8 cellular contexts compared by ENCODE assay signal in the genomic region with DNA sequence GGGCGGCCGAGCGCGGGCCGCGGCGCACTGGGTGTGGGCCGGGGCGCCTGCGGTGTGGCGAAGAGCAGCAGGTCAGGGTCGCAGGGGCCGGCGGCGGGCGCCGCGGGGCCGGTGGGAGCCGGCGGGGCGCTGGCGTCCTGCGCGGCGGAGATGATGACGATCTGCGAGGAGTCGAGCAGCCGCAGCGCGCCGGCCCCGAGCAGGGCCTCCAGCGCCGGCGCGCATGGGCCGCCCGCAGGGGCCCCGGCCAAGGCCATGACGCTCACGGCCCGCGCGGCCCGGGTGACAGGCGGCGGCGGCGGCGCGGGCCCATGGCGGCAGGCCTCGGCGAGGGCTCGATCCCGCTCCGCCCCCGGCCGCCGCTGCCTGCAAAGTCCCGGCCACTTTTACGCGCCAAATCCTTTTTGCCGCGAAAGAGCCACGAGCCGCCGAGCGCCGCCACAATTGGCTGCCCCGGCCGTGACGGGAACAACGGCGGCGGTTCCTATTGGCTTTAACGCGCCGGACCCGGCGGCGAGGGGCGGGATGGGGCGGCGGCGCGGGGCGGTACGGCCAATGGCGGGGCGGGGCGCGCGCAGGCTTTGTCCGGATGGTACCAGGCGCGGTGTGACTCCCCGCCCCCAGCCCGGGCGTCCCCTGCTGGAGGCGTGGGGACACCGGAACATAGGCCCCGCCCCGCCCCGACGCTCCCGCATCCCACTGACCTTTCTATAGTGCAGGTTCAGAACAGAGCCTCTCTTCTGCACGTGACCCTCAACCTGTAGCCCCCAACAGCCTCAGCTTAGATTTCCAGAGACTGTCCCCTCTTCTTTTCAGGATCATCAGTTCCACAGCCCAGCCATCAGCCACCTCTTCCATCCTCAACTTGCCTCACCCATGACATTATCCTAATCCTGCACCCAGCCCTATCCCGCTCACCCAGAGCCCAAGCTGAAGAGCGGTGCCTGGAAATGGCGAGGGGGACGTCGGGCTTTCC. TPM values are rescaled to one million over a fixed set of nuclear protein-coding genes. Genes with fewer than 3 reads are reported as not detected.
DNase-seq lines count a peak whose midpoint lies in the region; ATAC-seq and TF ChIP-seq lines count a peak whose summit lies in the region.

A gene with protein sequence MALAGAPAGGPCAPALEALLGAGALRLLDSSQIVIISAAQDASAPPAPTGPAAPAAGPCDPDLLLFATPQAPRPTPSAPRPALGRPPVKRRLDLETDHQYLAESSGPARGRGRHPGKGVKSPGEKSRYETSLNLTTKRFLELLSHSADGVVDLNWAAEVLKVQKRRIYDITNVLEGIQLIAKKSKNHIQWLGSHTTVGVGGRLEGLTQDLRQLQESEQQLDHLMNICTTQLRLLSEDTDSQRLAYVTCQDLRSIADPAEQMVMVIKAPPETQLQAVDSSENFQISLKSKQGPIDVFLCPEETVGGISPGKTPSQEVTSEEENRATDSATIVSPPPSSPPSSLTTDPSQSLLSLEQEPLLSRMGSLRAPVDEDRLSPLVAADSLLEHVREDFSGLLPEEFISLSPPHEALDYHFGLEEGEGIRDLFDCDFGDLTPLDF (minus strand): TSS at position 378 of the 976 bp plus-strand sequence. CDS start 121 bp downstream, at position 257.

- H3K79me2 ChIP-seq in mammary epithelial cell (ENCODE audit: insufficient read depth, low read length) = peaks cover 33% of the 10 kb centered on the region

- H3K4me1 ChIP-seq in mammary epithelial cell (ENCODE audit: insufficient read depth, low read length) = peaks cover 9% of the 10 kb centered on the region

- DNase-seq in AG09319 (ENCODE audit: extremely low read depth, low read depth) (peak; percentile 65), NCI-H226 (peak; percentile 93), mammary epithelial cell (peak; percentile 93), immature natural killer cell (peak; percentile 94 to 95 (median 95)), smooth muscle cell of the brain vasculature (ENCODE audit: low read depth, low spot score) (peak; percentile 72)

- H3K27ac ChIP-seq in mammary epithelial cell (ENCODE audit: insufficient read depth, low read depth, low read length) = no peak within 1 kb of the TSS

- H2AFZ ChIP-seq in mammary epithelial cell (ENCODE audit: low read depth, low read length) = peak within 1 kb of the TSS; percentile 90

- dilution Hi-C loops in mammary epithelial cell (cut with HindIII; ENCODE audit: low sequenced_read_pairs) = loop anchor here (5.0 kb wide), 3 partner anchors 36 to 101 kb away; a partner anchor contains a TSS

- 4% methylated on average over 32 of the region's 115 CpGs for WGBS in mammary epithelial cell (ENCODE audit: low coverage, missing lambda C conversion rate)

- H3K9me3 Mint-ChIP-seq in immature natural killer cell = no peaks in the 10 kb centered on the region

- H3K27me3 ChIP-seq in mammary epithelial cell (ENCODE audit: insufficient read depth, low read length) = no peaks in the 10 kb centered on the region

- H3K36me3 Mint-ChIP-seq in immature natural killer cell = no peaks in the 10 kb centered on the region

- peaks cover 29 to 39% of the 10 kb centered on the region in 2 donors for H3K4me1 Mint-ChIP-seq in immature natural killer cell

- ATAC-seq in GM19025 (IDR thresholded peaks at IDR 0.05; ENCODE audit: low read depth, unreplicated experiment) (peak; percentile 84), HG03196 (IDR thresholded peaks at IDR 0.05; ENCODE audit: unreplicated experiment) (peak; percentile 70)

- peak within 1 kb of the TSS; percentile 79 to 91 (median 86) for H3K4me3 Mint-ChIP-seq in immature natural killer cell

- H3K9me3 ChIP-seq in mammary epithelial cell (replicated peaks; ENCODE audit: insufficient read depth, low read length) = no peaks in the 10 kb centered on the region

- H4K20me1 ChIP-seq in mammary epithelial cell (ENCODE audit: insufficient read depth, low read length) = no peaks in the 10 kb centered on the region

- in situ Hi-C loops in mammary epithelial cell (cut with MboI; ENCODE audit: low sequenced_read_pairs in 2 of 2) = no loop called here

- TSS peak; percentile 35 for BruUV-seq in mammary epithelial cell (replicated peaks; lab: Mats Ljungman, UMichigan)

- peak within 1 kb of the TSS; percentile 76 to 95 (median 88) for H3K27ac Mint-ChIP-seq in immature natural killer cell

- intact Hi-C loops in mammary epithelial cell (cut with micrococcal nuclease) = no loop called here

- H3K36me3 ChIP-seq in mammary epithelial cell (ENCODE audit: insufficient read depth, low read length) = no peaks in the 10 kb centered on the region

- H3K4me3 ChIP-seq in WI38 (ENCODE audit: low read depth, low read length) (peak within 1 kb of the TSS; percentile 62), mammary epithelial cell (replicated peaks in 1 of 3; ENCODE audit: insufficient read depth in 1 of 3, low read depth in 2 of 3, low read length in 3 of 3) (peak within 1 kb of the TSS; percentile 46 to 71 (median 47))

- peak within 1 kb of the TSS; percentile 99 for H3K4me2 ChIP-seq in mammary epithelial cell (ENCODE audit: insufficient read depth, low read depth, low read length)

- CTCF ChIA-PET in mammary epithelial cell (lab: Charles Lee; ENCODE audit: low non-redundant PET) = no interaction called here

- peaks cover 0 to 2% (median 0%) of the 10 kb centered on the region in 3 donors for H3K27me3 Mint-ChIP-seq in immature natural killer cell (ENCODE audit: low read depth in 3 of 3)

- H3K9ac ChIP-seq in mammary epithelial cell (ENCODE audit: insufficient read depth, low read length) = peak within 1 kb of the TSS; percentile 40

- peak; percentile 27 for TF ChIP-seq CTCF in AG09319 (IDR thresholded peaks at IDR 0.05; ENCODE audit: low read depth, low read length)
- TF ChIP-seq CTCF in WI38 (IDR thresholded peaks at IDR 0.05; ENCODE audit: low read depth, low read length) = no peak
- TF ChIP-seq CTCF in mammary epithelial cell (conservative IDR thresholded peaks at IDR 0.05 in 1 of 2, IDR thresholded peaks at IDR 0.05 in 1 of 2; ENCODE audit: extremely low read depth in 1 of 2, insufficient read depth in 1 of 2, low read depth in 1 of 2, low read length in 2 of 2) = peak in 1 of 2 donors; percentile 27

RNA-seq across cellular contexts. Expression of the gene that starts here (rescaled TPM):
- 10 to 100 TPM in 1 of 2 donors, 1 to 10 TPM in 1; 1.8 to 12.7 TPM for total RNA-seq in mammary epithelial cell
- polyA plus RNA-seq in mammary epithelial cell = 10.3 TPM
- polyA minus RNA-seq in mammary epithelial cell = 10.7 TPM
- polyA plus RNA-seq in immature natural killer cell = 1 to 10 TPM; 1.5 to 2.5 (median 1.8) TPM
